ENCODE assay signal across 7 cellular contexts in genomic region chr15:45135705-45136377, GRCh38. TPM values are rescaled to one million over a fixed set of nuclear protein-coding genes. Genes with fewer than 3 reads are reported as not detected.
"Had no signal": no experiment of that assay in that cellular context is flagged by ENCODE, and none has a peak within 500 bp of the region (broad histone marks: within the 10 kb centered on the region; RNA-seq: fewer than 3 reads in every experiment).

No MANE protein-coding gene starts in this region.

RNA-seq across cellular contexts. Expression of gene DUOX1, which starts 6.0 kb away (rescaled TPM):
- total RNA-seq: glomerular endothelial cell, temporal lobe had no signal

RNA-seq across cellular contexts. Expression of gene DUOXA1, which starts 6.2 kb away (rescaled TPM):
- total RNA-seq: activated CD4-positive, alpha-beta memory T cell treated with anti-CD3 and anti-CD28 coated beads, Interleukin-2, amount 10 ng/mL, durations not matched to agents 7 days and 5 days; glomerular endothelial cell; right lobe of liver had no signal

RNA-seq across cellular contexts. Expression of gene DUOXA2, which starts 21.7 kb away (rescaled TPM):
- total RNA-seq: activated CD4-positive, alpha-beta memory T cell treated with anti-CD3 and anti-CD28 coated beads, Interleukin-2, amount 10 ng/mL, durations not matched to agents 7 days and 5 days; cardiac muscle cell; glomerular endothelial cell; prostate gland; smooth muscle cell; temporal lobe had no signal

RNA-seq across cellular contexts. Expression of gene DUOX2, which starts 21.9 kb away (rescaled TPM):
- total RNA-seq: glomerular endothelial cell, temporal lobe had no signal
